15 cellular contexts compared by ENCODE assay signal in the genomic region with DNA sequence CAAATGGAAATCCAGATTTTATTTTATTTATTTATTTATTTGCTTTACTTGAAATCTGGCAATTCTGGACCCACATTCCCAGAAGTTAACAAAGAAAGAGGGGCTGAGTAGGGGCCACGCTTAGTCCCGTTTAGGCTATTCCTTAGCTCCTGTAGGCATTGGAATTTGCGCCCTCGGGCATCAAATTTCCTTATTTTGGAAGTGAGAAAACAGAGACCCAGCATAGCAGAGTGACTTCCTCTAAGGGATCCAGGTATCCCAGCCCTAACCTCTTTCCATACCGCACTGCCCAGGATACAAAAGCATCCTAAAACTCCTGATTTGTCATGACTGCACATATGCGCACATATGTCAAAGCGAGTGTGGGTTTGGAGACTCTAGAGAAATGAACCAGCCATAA. TPM values are rescaled to one million over a fixed set of nuclear protein-coding genes. Genes with fewer than 3 reads are reported as not detected.
"Had no signal": no experiment of that assay in that cellular context is flagged by ENCODE, and none has a peak within 500 bp of the region (broad histone marks: within the 10 kb centered on the region; RNA-seq: fewer than 3 reads in every experiment).

No MANE protein-coding gene starts in this region.

- DNase-seq: activated CD4-positive, alpha-beta T cell treated with anti-CD3 and anti-CD28 coated beads, Interleukin-2, amount 50 U/mL, for 1 hour; activated CD4-positive, CD25-positive, alpha-beta regulatory T cell; activated naive CD4-positive, alpha-beta T cell treated with anti-CD3 and anti-CD28 coated beads, Interleukin-2, amount 10 ng/mL, durations not matched to agents 7 days and 5 days; left ventricle myocardium inferior; nucleus accumbens; right cardiac atrium; stimulated activated CD4-positive, alpha-beta T cell treated with anti-CD3 and anti-CD28 coated beads, Interleukin-4, amount 100 ng/mL, for 24 hours; stimulated activated naive CD8-positive, alpha-beta T cell treated with anti-CD3 and anti-CD28 coated beads, Interleukin-15, Interleukin-2, amounts not matched to agents 100 U/mL and 50 U/mL, for 24 hours had no signal

- H3K27me3 ChIP-seq: hepatocyte, suprapubic skin, upper lobe of right lung had no signal

- H3K9me3 Mint-ChIP-seq: activated naive CD4-positive, alpha-beta T cell treated with anti-CD3 and anti-CD28 coated beads, Interleukin-2, amount 10 ng/mL, durations not matched to agents 7 days and 5 days; activated T-helper 17 cell treated with anti-CD3 and anti-CD28 coated beads, Interleukin-2, amount 50 U/mL, for 72 hours; memory B cell; natural killer cell treated with Interleukin-12 subunit alpha and Interleukin-12 subunit beta and Interleukin-15 and Interleukin-18, amount 100 ng/mL, for 72 hours had no signal

- H3K79me2 ChIP-seq: hepatocyte had no signal

- H3K27ac ChIP-seq: hepatocyte, left ventricle myocardium inferior, prostate gland, suprapubic skin, upper lobe of right lung had no signal

- H3K4me3 Mint-ChIP-seq: activated naive CD4-positive, alpha-beta T cell treated with anti-CD3 and anti-CD28 coated beads, Interleukin-2, amount 10 ng/mL, durations not matched to agents 7 days and 5 days had no signal

- H3K4me1 Mint-ChIP-seq: activated T-helper 17 cell treated with anti-CD3 and anti-CD28 coated beads, Interleukin-2, amount 50 U/mL, for 72 hours had no signal

- H3K4me3 ChIP-seq: hepatocyte had no signal

- H3K36me3 Mint-ChIP-seq: activated naive CD4-positive, alpha-beta T cell treated with anti-CD3 and anti-CD28 coated beads, Interleukin-2, amount 10 ng/mL, durations not matched to agents 7 days and 5 days; natural killer cell treated with Interleukin-12 subunit alpha and Interleukin-12 subunit beta and Interleukin-15 and Interleukin-18, amount 100 ng/mL, for 72 hours had no signal

- H3K27me3 Mint-ChIP-seq: activated T-helper 17 cell treated with anti-CD3 and anti-CD28 coated beads, Interleukin-2, amount 50 U/mL, for 72 hours; memory B cell; natural killer cell treated with Interleukin-12 subunit alpha and Interleukin-12 subunit beta and Interleukin-15 and Interleukin-18, amount 100 ng/mL, for 72 hours had no signal

- H3K4me1 ChIP-seq: prostate gland had no signal

- H3K9me3 ChIP-seq: left ventricle myocardium inferior, prostate gland, suprapubic skin, upper lobe of right lung had no signal

- H3K36me3 ChIP-seq: left ventricle myocardium inferior, prostate gland, suprapubic skin, upper lobe of right lung had no signal

RNA-seq across cellular contexts. Expression of gene TMC7, which starts 38.5 kb away (rescaled TPM):
- total RNA-seq: activated T-helper 17 cell treated with anti-CD3 and anti-CD28 coated beads, Interleukin-2, amount 50 U/mL, for 72 hours; natural killer cell treated with Interleukin-12 subunit alpha and Interleukin-12 subunit beta and Interleukin-15 and Interleukin-18, amount 100 ng/mL, for 72 hours had no signal
